In genomic region chr6:111585241-111585968, GRCh38 we compare ENCODE assay signal across 13 cellular contexts. TPM values are rescaled to one million over a fixed set of nuclear protein-coding genes. Genes with fewer than 3 reads are reported as not detected.
DNase-seq lines count a peak whose midpoint lies in the region; ATAC-seq and TF ChIP-seq lines count a peak whose summit lies in the region.
"Had no signal": no experiment of that assay in that cellular context is flagged by ENCODE, and none has a peak within 500 bp of the region (broad histone marks: within the 10 kb centered on the region; RNA-seq: fewer than 3 reads in every experiment).

No MANE protein-coding gene starts in this region.

- 0 out of 2 replicates have a peak, but pooled peaks cover 2% of the 10 kb centered on the region for H4K20me1 ChIP-seq in DND-41 (ENCODE audit: insufficient read depth, low read length)

- H3K79me2 ChIP-seq in DND-41 (ENCODE audit: insufficient read depth, low read length), result peaks cover 72% of the 10 kb centered on the region

- peaks cover 49% of the 10 kb centered on the region for H3K36me3 ChIP-seq in DND-41 (ENCODE audit: insufficient read depth, low read length)
- H3K36me3 ChIP-seq in adipocyte (ENCODE audit: control insufficient read depth, insufficient read depth, low read length, severe bottlenecking), result peaks cover 7% of the 10 kb centered on the region
- H3K36me3 ChIP-seq in prostate gland, result no peaks in the 10 kb centered on the region

- H3K27ac ChIP-seq in DND-41 (ENCODE audit: low read length), result peak overlapping the region; percentile 30; the same call in 1 of the 2 replicates
- H3K27ac ChIP-seq in prostate gland, result peak overlapping the region; percentile 52 to 58
- H3K27ac ChIP-seq: SK-N-MC had no signal

- H3K4me2 ChIP-seq in DND-41 (ENCODE audit: insufficient read depth, low read length), result no peak overlapping the region

- H3K4me3 ChIP-seq in DND-41 (ENCODE audit: low read depth in 1 of 2, low read length in 2 of 2), result no peak overlapping the region
- peak overlapping the region; percentile 12 for H3K4me3 ChIP-seq in adipocyte (ENCODE audit: low read length)
- H3K4me3 ChIP-seq in prostate gland, result no peak overlapping the region
- H3K4me3 ChIP-seq: SK-N-MC had no signal

- H3K4me1 ChIP-seq in DND-41 (ENCODE audit: insufficient read depth, low read length) (peaks cover 29% of the 10 kb centered on the region), adipocyte (ENCODE audit: control insufficient read depth, insufficient read depth, low read length) (peaks cover 90% of the 10 kb centered on the region), prostate gland (replicated peaks) (peaks cover 4% of the 10 kb centered on the region)

- H3K9me3 ChIP-seq in DND-41 (ENCODE audit: insufficient read depth, low read length, severe bottlenecking), result no peaks in the 10 kb centered on the region
- no peaks in the 10 kb centered on the region for H3K9me3 ChIP-seq in adipocyte (ENCODE audit: control insufficient read depth, low read length)
- H3K9me3 ChIP-seq in prostate gland, result no peaks in the 10 kb centered on the region

- 42% methylated on average over 5 of the region's 5 CpGs for WGBS in prostate gland

- TF ChIP-seq POLR2A in prostate gland (IDR thresholded peaks at IDR 0.05), result no peak

- H2AFZ ChIP-seq in DND-41 (ENCODE audit: low read depth, low read length), result no peak overlapping the region

- no peaks in the 10 kb centered on the region for H3K27me3 ChIP-seq in DND-41 (ENCODE audit: insufficient read depth, low read length, poor library complexity)
- H3K27me3 ChIP-seq in adipocyte (replicated peaks; ENCODE audit: control insufficient read depth, insufficient read depth, low read length), result no peaks in the 10 kb centered on the region
- no peaks in the 10 kb centered on the region for H3K27me3 ChIP-seq in prostate gland (replicated peaks; ENCODE audit: insufficient read depth)

- no peak for ATAC-seq in DND-41 (ENCODE audit: insufficient read depth, low read depth)
- peak; percentile 69 for ATAC-seq in Right ventricle myocardium superior (ENCODE audit: poor library complexity)
- no peak for ATAC-seq in GM19397 (IDR thresholded peaks at IDR 0.05; ENCODE audit: unreplicated experiment)
- ATAC-seq: activated naive CD4-positive, alpha-beta T cell treated with anti-CD3 and anti-CD28 coated beads, Interleukin-2, amount 50 U/mL, for 72 hours; stimulated activated naive B cell treated with anti-CD40 and anti-IgM and Interleukin-4, amounts not matched to agents 10 μg/mL and 1 μg/mL and 100 μg/mL, for 72 hours had no signal

- intact Hi-C loops in Right ventricle myocardium superior (cut with DNase I), result no loop called here
- intact Hi-C loops in prostate gland (cut with DNase I), result no loop called here

- H3K9ac ChIP-seq in DND-41 (ENCODE audit: low read depth, low read length) (no peak overlapping the region), adipocyte (ENCODE audit: low read length) (peak overlapping the region; percentile 62)

- TF ChIP-seq CTCF in DND-41 (IDR thresholded peaks at IDR 0.05; ENCODE audit: borderline replicate concordance, extremely low read depth, low read length, poor library complexity, severe bottlenecking) (no peak), prostate gland (IDR thresholded peaks at IDR 0.05) (no peak)

- no peak for DNase-seq in DND-41
- DNase-seq in adipocyte (ENCODE audit: low read depth), result peak; percentile 82
- no peak for DNase-seq in Right ventricle myocardium superior
- DNase-seq in prostate gland (ENCODE audit: low spot score), result no peak
- DNase-seq in dermis blood vessel endothelial cell, result no peak
- DNase-seq in activated CD4-positive, alpha-beta T cell treated with anti-CD3 and anti-CD28 coated beads, Interleukin-2, amount 50 U/mL, for 1 hour, result no peak
- no peak for DNase-seq in NCI-H82 (lab: John Stamatoyannopoulos, UW)
- DNase-seq: activated CD4-positive, alpha-beta T cell treated with anti-CD3 and anti-CD28 coated beads, Interleukin-2, amount 50 U/mL, for 4 hours; endodermal cell; stimulated activated naive B cell treated with anti-CD40 and anti-IgM and Interleukin-4, amounts not matched to agents 10 μg/mL and 1 μg/mL and 100 μg/mL, for 72 hours had no signal

RNA-seq across cellular contexts. Expression of gene TRAF3IP2, which starts 20.3 kb away (rescaled TPM):
- total RNA-seq in Right ventricle myocardium superior (10.0 TPM), prostate gland (10 to 100 TPM; 40.2 to 52.4 TPM), dermis blood vessel endothelial cell (16.5 and 17.3 TPM in 2 replicates)
